Comparison of ENCODE assay signal across 9 cellular contexts in the genomic region with DNA sequence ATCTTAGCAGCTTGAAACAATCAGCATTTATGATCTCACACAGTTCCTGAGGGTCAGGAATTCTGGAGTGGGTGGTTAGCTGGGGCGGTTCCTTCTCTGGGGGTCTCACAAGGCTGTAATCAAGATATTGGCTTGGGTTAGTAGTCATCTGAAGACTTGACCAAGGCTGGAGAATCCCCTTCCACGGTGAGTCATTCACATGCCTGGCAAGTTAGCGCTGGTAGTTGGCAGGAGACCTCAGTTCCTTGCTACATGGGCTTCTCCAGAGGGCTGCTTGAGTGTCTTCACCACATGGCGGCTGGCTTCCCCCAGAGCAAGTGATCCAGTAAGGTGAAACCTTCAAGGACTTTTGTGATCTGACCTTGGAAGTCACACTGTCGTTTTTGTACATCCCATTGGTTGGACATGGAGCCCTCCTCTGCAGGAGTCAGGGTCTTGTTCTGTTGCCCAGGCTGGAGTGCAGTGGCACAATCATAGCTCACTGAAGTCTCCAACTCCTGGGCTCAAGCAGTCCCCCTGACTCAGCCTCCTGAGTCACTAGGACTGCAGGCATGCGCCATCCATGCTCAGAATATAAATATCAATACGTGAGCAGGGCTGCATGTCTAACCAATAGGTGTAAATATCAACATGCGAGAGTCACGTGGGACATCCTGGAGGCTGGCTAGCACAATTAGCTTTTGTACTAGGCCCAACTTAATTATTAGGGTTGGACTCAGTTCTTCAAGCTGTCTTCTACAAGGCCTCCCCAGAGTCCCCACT. TPM values are rescaled to one million over a fixed set of nuclear protein-coding genes. Genes with fewer than 3 reads are reported as not detected.
DNase-seq lines count a peak whose midpoint lies in the region; ATAC-seq, FAIRE-seq and TF ChIP-seq lines count a peak whose summit lies in the region.
"Had no signal": no experiment of that assay in that cellular context is flagged by ENCODE, and none has a peak within 500 bp of the region (broad histone marks: within the 10 kb centered on the region; RNA-seq: fewer than 3 reads in every experiment).

No MANE protein-coding gene starts in this region.

- no peak for ATAC-seq in sciatic nerve
- ATAC-seq in HG02885 (IDR thresholded peaks at IDR 0.05; ENCODE audit: poor library complexity, unreplicated experiment): no peak
- ATAC-seq: naive thymus-derived CD8-positive, alpha-beta T cell had no signal

- TF ChIP-seq CTCF in thyroid gland (IDR thresholded peaks at IDR 0.05): no peak
- no peak for TF ChIP-seq CTCF in BE2C (IDR thresholded peaks at IDR 0.05; ENCODE audit: low read depth, low read length)

- intact Hi-C loops in thyroid gland (cut with DNase I) (no loop called here), sciatic nerve (cut with DNase I) (no loop called here)

- H3K4me1 ChIP-seq in thyroid gland (no peaks in the 10 kb centered on the region), BE2C (no peaks in the 10 kb centered on the region)

- TF ChIP-seq POLR2A in H54 (IDR thresholded peaks at IDR 0.05; ENCODE audit: low read depth, low read length) (no peak), thyroid gland (IDR thresholded peaks at IDR 0.05) (no peak)

- H3K27ac ChIP-seq in thyroid gland: no peak overlapping the region

- 66 to 74% methylated on average over 9 of the region's 9 CpGs for WGBS in thyroid gland, 2 donors

- DNase-seq in H54 (ENCODE audit: insufficient read length, low spot score) (peak; percentile 47), SW 1271 (lab: John Stamatoyannopoulos, UW) (peak; percentile 7 to 14), fibroblast of peridontal ligament (ENCODE audit: extremely low read depth) (peak; percentile 96), thyroid gland (peak; percentile 13 to 15), BE2C (no peak), sciatic nerve (ENCODE audit: low spot score) (no peak)
- DNase-seq: naive thymus-derived CD8-positive, alpha-beta T cell; T-helper 2 cell had no signal

- no peaks in the 10 kb centered on the region for H3K36me3 ChIP-seq in thyroid gland
- no peaks in the 10 kb centered on the region for H3K36me3 ChIP-seq in BE2C

- H3K9me3 ChIP-seq in thyroid gland (no peaks in the 10 kb centered on the region), BE2C (no peaks in the 10 kb centered on the region)

- no peak for FAIRE-seq in H54 (lab: Jason Lieb, UNC)

- H3K27me3 ChIP-seq in thyroid gland (no peaks in the 10 kb centered on the region), BE2C (no peaks in the 10 kb centered on the region)

- H3K4me3 ChIP-seq in thyroid gland (replicated peaks in 1 of 3) (no peak overlapping the region), BE2C (ENCODE audit: low read depth, low read length) (no peak overlapping the region)

RNA-seq across cellular contexts. Expression of gene NIPSNAP1, which starts 7.2 kb away (rescaled TPM):
- total RNA-seq in thyroid gland (10 to 100 TPM; 24.2 to 55.4 (median 39.6) TPM), sciatic nerve (17.7 TPM)
- polyA plus RNA-seq in BE2C (2012; ENCODE audit: insufficient read depth, insufficient read length, low read depth): 118 TPM

RNA-seq across cellular contexts. Expression of gene NF2, which starts 15.3 kb away (rescaled TPM):
- total RNA-seq in thyroid gland: 10 to 100 TPM; 37.5 to 65.5 (median 51.6) TPM
- polyA plus RNA-seq in BE2C (2012; ENCODE audit: insufficient read depth, insufficient read length, low read depth): 12.4 TPM
- 28.4 TPM for total RNA-seq in sciatic nerve

RNA-seq across cellular contexts. Expression of gene THOC5, which starts 34.6 kb away (rescaled TPM):
- total RNA-seq in thyroid gland (10 to 100 TPM; 23.9 to 46.6 (median 30.3) TPM), sciatic nerve (45.4 TPM)
- polyA plus RNA-seq in BE2C (2012; ENCODE audit: insufficient read depth, insufficient read length, low read depth): 56.3 TPM

Comparison
In these comparisons a context has a peak if more than half of its experiments do, and no peak if none do; other contexts are left out.
1. DNase-seq: peak in H54 (single experiment), SW 1271 (2 of 2), fibroblast of peridontal ligament (single experiment) and thyroid gland (2 of 2); none in BE2C (single experiment) and sciatic nerve (single experiment).